8 cellular contexts compared by ENCODE assay signal in the genomic region with DNA sequence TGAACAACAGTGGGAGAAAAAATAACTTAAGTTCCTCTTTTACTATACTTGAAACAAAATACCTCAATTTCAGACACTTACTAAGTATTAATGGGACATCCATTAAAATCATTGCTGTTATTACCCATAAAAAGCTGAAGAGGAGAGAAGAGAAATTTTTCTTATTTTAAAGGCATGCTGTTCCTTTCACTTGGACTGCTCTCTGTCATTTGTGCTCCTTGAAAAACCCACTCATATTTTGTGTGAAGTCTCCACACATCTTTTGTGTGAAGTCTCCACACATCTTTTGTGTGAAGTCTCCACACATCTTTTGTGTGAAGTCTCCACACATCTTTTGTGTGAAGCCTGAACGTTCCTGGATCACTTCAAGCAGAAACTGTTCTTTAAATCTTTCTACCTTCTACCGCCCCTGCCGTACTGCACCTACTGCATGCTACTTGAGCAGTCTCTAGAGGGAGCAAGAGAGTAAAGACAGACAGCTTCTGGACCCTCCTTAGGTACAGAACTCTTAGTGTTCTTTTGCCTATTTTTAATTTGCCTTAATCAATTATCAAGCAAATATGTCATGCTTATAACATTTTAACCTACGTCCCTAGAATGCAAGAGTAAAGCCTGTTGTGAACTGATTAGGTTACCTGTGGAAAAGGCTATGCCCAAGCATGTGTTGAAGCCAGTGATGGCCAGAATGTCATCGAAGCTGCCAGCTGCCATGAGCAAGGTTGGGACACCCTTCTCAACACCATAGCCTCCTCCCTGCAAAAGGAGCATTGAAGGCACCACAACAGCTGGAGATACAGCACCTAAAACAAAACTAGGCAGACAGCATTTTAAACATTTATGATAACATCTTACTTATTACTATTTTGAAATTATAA. TPM values are rescaled to one million over a fixed set of nuclear protein-coding genes. Genes with fewer than 3 reads are reported as not detected.
DNase-seq lines count a peak whose midpoint lies in the region; ATAC-seq, FAIRE-seq and TF ChIP-seq lines count a peak whose summit lies in the region.

No MANE protein-coding gene starts in this region.

- no peak overlapping the region for H3K18ac ChIP-seq in mesenchymal stem cell (ENCODE audit: low read depth in 1 of 2, low read length in 2 of 2)

- ATAC-seq in activated CD8-positive, alpha-beta memory T cell treated with anti-CD3 and anti-CD28 coated beads, Interleukin-2, amount 10 ng/mL, durations not matched to agents 7 days and 5 days, result peak; percentile 97
- ATAC-seq in GM21737 (IDR thresholded peaks at IDR 0.05; ENCODE audit: unreplicated experiment) (peak; percentile 90), upper lobe of right lung (peak; percentile 92)

- H3K36me3 Mint-ChIP-seq in activated CD8-positive, alpha-beta memory T cell treated with anti-CD3 and anti-CD28 coated beads, Interleukin-2, amount 10 ng/mL, durations not matched to agents 7 days and 5 days, result peaks cover 35% of the 10 kb centered on the region

- H3K4me1 Mint-ChIP-seq in activated CD8-positive, alpha-beta memory T cell treated with anti-CD3 and anti-CD28 coated beads, Interleukin-2, amount 10 ng/mL, durations not matched to agents 7 days and 5 days, result peaks cover 15% of the 10 kb centered on the region

- peak overlapping the region; percentile 41 for H3K27ac Mint-ChIP-seq in activated CD8-positive, alpha-beta memory T cell treated with anti-CD3 and anti-CD28 coated beads, Interleukin-2, amount 10 ng/mL, durations not matched to agents 7 days and 5 days

- no peak overlapping the region for H4K8ac ChIP-seq in mesenchymal stem cell (ENCODE audit: low read length)

- H3K4me1 ChIP-seq in mesenchymal stem cell (ENCODE audit: control insufficient read depth, insufficient read depth, low read depth, low read length) (no peaks in the 10 kb centered on the region), upper lobe of right lung (no peaks in the 10 kb centered on the region)

- peak; percentile 58 for DNase-seq in activated CD8-positive, alpha-beta memory T cell treated with anti-CD3 and anti-CD28 coated beads, Interleukin-2, amount 10 ng/mL, durations not matched to agents 7 days and 5 days
- no peak for DNase-seq in activated CD8-positive, alpha-beta memory T cell treated with anti-CD3 and anti-CD28 coated beads for 24 hours
- DNase-seq in effector CD4-positive, alpha-beta T cell, result peak; percentile 25
- DNase-seq in mesenchymal stem cell (peak; percentile 59), upper lobe of right lung (no peak)

- FAIRE-seq in TTC549 (lab: Jason Lieb, UNC), result peak; percentile 63

- no peaks in the 10 kb centered on the region for H3K9me3 ChIP-seq in mesenchymal stem cell (ENCODE audit: control insufficient read depth, low read length)
- H3K9me3 ChIP-seq in upper lobe of right lung, result no peaks in the 10 kb centered on the region

- WGBS in mesenchymal stem cell, result 50% methylated on average over 5 of the region's 5 CpGs

- H3K9ac ChIP-seq in mesenchymal stem cell (ENCODE audit: low read length), result no peak overlapping the region

- H3K27ac ChIP-seq in mesenchymal stem cell (ENCODE audit: low read length, poor library complexity, severe bottlenecking), result no peak overlapping the region
- no peak overlapping the region for H3K27ac ChIP-seq in upper lobe of right lung

- intact Hi-C loops in upper lobe of right lung (cut with DNase I), result no loop called here

- no peak overlapping the region for H3K4me2 ChIP-seq in mesenchymal stem cell (ENCODE audit: low read length, poor library complexity, severe bottlenecking)

- TF ChIP-seq RAD21 in Ishikawa (IDR thresholded peaks at IDR 0.05; ENCODE audit: low read depth), result peak; percentile 58

- H3K4me3 ChIP-seq in mesenchymal stem cell (ENCODE audit: insufficient read depth in 1 of 2, low read depth in 1 of 2, low read length in 2 of 2) (no peak overlapping the region), upper lobe of right lung (no peak overlapping the region)

- H3K36me3 ChIP-seq in mesenchymal stem cell (ENCODE audit: control insufficient read depth in 1 of 2, insufficient read depth in 2 of 2, low read depth in 1 of 2, low read length in 2 of 2) (peaks cover 0 to 64% of the 10 kb centered on the region in 2 experiments), upper lobe of right lung (no peaks in the 10 kb centered on the region)

- no peak overlapping the region for H2BK5ac ChIP-seq in mesenchymal stem cell (ENCODE audit: low read depth, low read length, poor library complexity, severe bottlenecking)

- no peak overlapping the region for H3K4ac ChIP-seq in mesenchymal stem cell (ENCODE audit: low read depth in 1 of 2, low read length in 2 of 2)

- no peak overlapping the region for H4K91ac ChIP-seq in mesenchymal stem cell (ENCODE audit: low read length)

- no peak for TF ChIP-seq EP300 in Ishikawa (IDR thresholded peaks at IDR 0.05; ENCODE audit: borderline replicate concordance)

- H3K27me3 Mint-ChIP-seq in activated CD8-positive, alpha-beta memory T cell treated with anti-CD3 and anti-CD28 coated beads, Interleukin-2, amount 10 ng/mL, durations not matched to agents 7 days and 5 days, result no peaks in the 10 kb centered on the region

- peak; percentile 70 for TF ChIP-seq CTCF in upper lobe of right lung (IDR thresholded peaks at IDR 0.05)

- H3K27me3 ChIP-seq in mesenchymal stem cell (ENCODE audit: control insufficient read depth in 1 of 2, insufficient read depth in 1 of 2, low read length in 2 of 2), result no peaks in the 10 kb centered on the region
- H3K27me3 ChIP-seq in upper lobe of right lung, result no peaks in the 10 kb centered on the region

- no peak overlapping the region for H3K14ac ChIP-seq in mesenchymal stem cell (ENCODE audit: low read length in 2 of 2)

- H2BK120ac ChIP-seq in mesenchymal stem cell (ENCODE audit: low read depth, low read length), result no peak overlapping the region

- no peak overlapping the region for H2BK12ac ChIP-seq in mesenchymal stem cell (ENCODE audit: low read length in 2 of 2)

- no peaks in the 10 kb centered on the region for H3K9me3 Mint-ChIP-seq in activated CD8-positive, alpha-beta memory T cell treated with anti-CD3 and anti-CD28 coated beads, Interleukin-2, amount 10 ng/mL, durations not matched to agents 7 days and 5 days (ENCODE audit: low read depth)

- no peaks in the 10 kb centered on the region for H3K79me1 ChIP-seq in mesenchymal stem cell (replicated peaks; ENCODE audit: low read length, poor library complexity, severe bottlenecking)

- CTCF ChIA-PET in activated CD8-positive, alpha-beta memory T cell treated with anti-CD3 and anti-CD28 coated beads, Interleukin-2, amount 10 ng/mL, durations not matched to agents 7 days and 5 days (lab: Charles Lee), result interaction anchor here (0.6 to 3.2 kb wide), 12 partner anchors 8 to 53 kb away, joined by 3 to 25 read pairs (median 4); partner anchors contain the start of genes BDH2 and SLC9B1

- no peak overlapping the region for H2AFZ ChIP-seq in mesenchymal stem cell (ENCODE audit: low read depth, low read length)

- H2BK15ac ChIP-seq in mesenchymal stem cell (ENCODE audit: low read depth, poor library complexity, severe bottlenecking), result no peak overlapping the region

- H3K4me3 Mint-ChIP-seq in activated CD8-positive, alpha-beta memory T cell treated with anti-CD3 and anti-CD28 coated beads, Interleukin-2, amount 10 ng/mL, durations not matched to agents 7 days and 5 days, result no peak overlapping the region

- H2AK5ac ChIP-seq in mesenchymal stem cell (ENCODE audit: low read length, severe bottlenecking), result no peak overlapping the region

- no peak overlapping the region for H3K23ac ChIP-seq in mesenchymal stem cell (ENCODE audit: low read length in 2 of 2)

TF ChIP-seq in Ishikawa, 13 proteins besides CTCF, POLR2A, EP300 and RAD21 (continues in another document):
- TF ChIP-seq YY1 (IDR thresholded peaks at IDR 0.05; ENCODE audit: low read depth) (no peak), TAF1 (IDR thresholded peaks at IDR 0.05; ENCODE audit: low read depth) (no peak), ZBTB7A (IDR thresholded peaks at IDR 0.05; ENCODE audit: low read depth) (no peak), NFIC (IDR thresholded peaks at IDR 0.05) (no peak), TEAD4 (IDR thresholded peaks at IDR 0.05) (no peak), EGR1 (IDR thresholded peaks at IDR 0.05) (no peak)
- TF ChIP-seq, protein P1, sequence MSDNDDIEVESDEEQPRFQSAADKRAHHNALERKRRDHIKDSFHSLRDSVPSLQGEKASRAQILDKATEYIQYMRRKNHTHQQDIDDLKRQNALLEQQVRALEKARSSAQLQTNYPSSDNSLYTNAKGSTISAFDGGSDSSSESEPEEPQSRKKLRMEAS (IDR thresholded peaks at IDR 0.05), result no peak

RNA-seq across cellular contexts. Expression of gene SLC9B1, which starts 27.1 kb away (rescaled TPM):
- 1 to 10 TPM; 1.2 to 1.3 TPM for total RNA-seq in activated CD8-positive, alpha-beta memory T cell treated with anti-CD3 and anti-CD28 coated beads, Interleukin-2, amount 10 ng/mL, durations not matched to agents 7 days and 5 days
- 0.80 TPM for polyA plus RNA-seq in mesenchymal stem cell (2013, experiment 1 of 2)
- 0.52 TPM for polyA plus RNA-seq in mesenchymal stem cell (2013, experiment 2 of 2)
- total RNA-seq in upper lobe of right lung, result 1.2 TPM

RNA-seq across cellular contexts. Expression of gene SLC9B2, which starts 29.9 kb away (rescaled TPM):
- 10 to 100 TPM; 24.2 to 27.4 TPM for total RNA-seq in activated CD8-positive, alpha-beta memory T cell treated with anti-CD3 and anti-CD28 coated beads, Interleukin-2, amount 10 ng/mL, durations not matched to agents 7 days and 5 days
- 14.3 TPM for polyA plus RNA-seq in mesenchymal stem cell (2013, experiment 1 of 2)
- polyA plus RNA-seq in mesenchymal stem cell (2013, experiment 2 of 2), result 14.3 TPM
- 6.2 TPM for total RNA-seq in upper lobe of right lung

RNA-seq across cellular contexts. Expression of gene BDH2, which starts 53.0 kb away (rescaled TPM):
- total RNA-seq in activated CD8-positive, alpha-beta memory T cell treated with anti-CD3 and anti-CD28 coated beads, Interleukin-2, amount 10 ng/mL, durations not matched to agents 7 days and 5 days, result 10 to 100 TPM; 16.5 to 19.2 TPM
- 39.3 TPM for polyA plus RNA-seq in mesenchymal stem cell (2013, experiment 1 of 2)
- polyA plus RNA-seq in mesenchymal stem cell (2013, experiment 2 of 2), result 42.1 TPM
- total RNA-seq in upper lobe of right lung, result 56.6 TPM

Comparison
In these comparisons a context has a peak if more than half of its experiments do, and no peak if none do; other contexts are left out.
1. DNase-seq: peak in activated CD8-positive, alpha-beta memory T cell treated with anti-CD3 and anti-CD28 coated beads, Interleukin-2, amount 10 ng/mL, durations not matched to agents 7 days and 5 days (single experiment), effector CD4-positive, alpha-beta T cell (single experiment) and mesenchymal stem cell (single experiment); none in activated CD8-positive, alpha-beta memory T cell treated with anti-CD3 and anti-CD28 coated beads for 24 hours (single experiment) and upper lobe of right lung (single experiment).
2. Peak in every context shown above with its lines, with median percentiles within 50 percentile points of each other: ATAC-seq.